Comparison of ENCODE assay signal across 1 cellular context in the genomic region with DNA sequence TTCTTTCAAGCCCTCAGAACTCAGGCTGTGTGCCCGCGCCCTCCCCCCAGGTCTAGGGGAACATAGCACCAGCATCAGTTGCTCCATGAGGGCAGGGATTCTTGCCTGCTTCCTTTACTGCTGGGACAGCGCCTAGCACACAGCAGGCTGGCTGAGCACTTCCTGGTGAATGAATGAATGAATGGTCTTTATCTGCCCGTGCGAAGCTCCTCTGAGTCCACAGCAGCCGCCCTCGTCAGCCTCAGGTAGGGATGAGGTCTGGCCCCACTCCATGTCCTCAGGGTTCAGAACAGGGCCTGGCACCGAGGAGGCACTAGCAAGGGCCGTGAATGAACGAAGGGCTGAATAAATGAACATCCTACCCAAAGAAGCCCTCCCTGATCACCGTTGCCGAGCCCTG.
A peak's percentile ranks its signal among the peaks of the same experiment; 100 is the strongest.
TF ChIP-seq lines count a peak whose summit lies in the region.

No MANE protein-coding gene starts in this region.

TF ChIP-seq in K562, 482 proteins besides CTCF, POLR2A, EP300 and RAD21:
- TF ChIP-seq RB1 (IDR thresholded peaks at IDR 0.05; ENCODE audit: low read depth) (no peak), ZNF24 (IDR thresholded peaks at IDR 0.05) (peak; percentile 71)
